ENCODE assay signal across 8 cellular contexts in the genomic region with DNA sequence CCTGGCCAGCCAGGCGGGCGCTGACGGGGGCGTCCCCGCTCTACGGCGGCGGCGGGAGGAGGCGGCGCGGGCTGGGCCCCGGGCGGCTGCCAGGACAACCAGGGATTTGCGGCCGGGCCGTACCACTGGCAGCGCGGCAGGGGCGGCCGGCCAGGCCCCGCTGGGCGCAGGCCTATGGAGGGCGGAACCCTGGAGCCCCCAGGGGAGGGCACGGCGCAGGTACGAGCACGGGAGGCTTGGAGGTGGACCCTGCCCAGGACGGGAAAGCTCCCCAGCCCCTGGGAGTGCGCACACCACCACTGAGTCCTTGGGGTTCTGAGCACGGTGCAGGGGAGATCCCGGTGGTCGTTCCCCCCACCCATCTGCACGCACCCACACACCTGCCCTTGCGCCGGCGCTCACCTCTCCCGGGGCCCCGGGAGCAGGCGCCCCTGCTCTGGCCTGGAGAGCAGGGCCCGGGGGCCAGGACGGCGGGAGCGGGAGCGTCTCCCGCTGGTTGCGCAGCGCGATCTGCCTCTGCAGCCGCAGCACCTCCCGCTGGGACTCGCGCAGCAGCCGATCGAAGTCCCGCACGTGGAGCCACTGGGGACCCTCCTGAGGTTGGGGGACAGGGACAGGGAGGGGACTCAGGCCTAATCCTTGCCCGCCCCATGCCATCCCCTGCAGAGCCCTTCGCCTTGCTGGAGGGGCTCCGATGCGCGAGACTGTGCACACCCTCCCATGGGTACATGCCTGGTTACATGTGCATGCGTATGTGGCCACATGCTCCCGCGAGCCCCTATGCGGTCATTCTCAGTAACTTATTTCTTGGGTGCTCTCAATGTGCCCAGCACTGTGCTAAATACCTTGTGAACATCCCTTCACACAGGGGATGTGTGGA. TPM values are rescaled to one million over a fixed set of nuclear protein-coding genes. Genes with fewer than 3 reads are reported as not detected.
DNase-seq lines count a peak whose midpoint lies in the region; ATAC-seq and TF ChIP-seq lines count a peak whose summit lies in the region.

No MANE protein-coding gene starts in this region.

- 5 to 6% methylated on average over 60 to 66 of the region's 66 CpGs for WGBS in heart right ventricle, 2 donors

- H3K4me3 Mint-ChIP-seq in activated CD4-positive, alpha-beta T cell treated with anti-CD3 and anti-CD28 coated beads, Interleukin-2, amount 10 ng/mL, durations not matched to agents 7 days and 5 days: peak overlapping the region; percentile 11
- peak overlapping the region; percentile 77 for H3K4me3 Mint-ChIP-seq in WTC11

- peaks cover 0 to 18% (median 6%) of the 10 kb centered on the region in 9 donors for H3K4me1 ChIP-seq in heart right ventricle
- H3K4me1 ChIP-seq in rectal smooth muscle tissue (ENCODE audit: control insufficient read depth, insufficient read depth, low read length): peaks cover 8% of the 10 kb centered on the region

- TF ChIP-seq CTCF in WTC11 (IDR thresholded peaks at IDR 0.05) (no peak), heart right ventricle (IDR thresholded peaks at IDR 0.05) (no peak), RWPE1 (conservative IDR thresholded peaks at IDR 0.05; ENCODE audit: low read depth) (no peak)

- H3K9me3 ChIP-seq in heart right ventricle: no peaks in the 10 kb centered on the region

- H3K4me1 Mint-ChIP-seq in activated CD4-positive, alpha-beta T cell treated with anti-CD3 and anti-CD28 coated beads, Interleukin-2, amount 10 ng/mL, durations not matched to agents 7 days and 5 days: peaks cover 36% of the 10 kb centered on the region
- H3K4me1 Mint-ChIP-seq in WTC11: peaks cover 39% of the 10 kb centered on the region

- DNase-seq in activated CD4-positive, alpha-beta T cell treated with anti-CD3 and anti-CD28 coated beads, Interleukin-2, amount 10 ng/mL, durations not matched to agents 7 days and 5 days: no peak
- DNase-seq in activated CD4-positive, alpha-beta T cell treated with anti-CD3 and anti-CD28 coated beads, Interleukin-2, amount 50 U/mL, for 48 hours: no peak
- peak; percentile 61 for DNase-seq in WTC11 (ENCODE audit: low spot score)
- peak in 1 of 2 donors; percentile 44 for DNase-seq in heart right ventricle
- DNase-seq in RWPE1 (ENCODE audit: low spot score): no peak

- H3K27me3 Mint-ChIP-seq in activated CD4-positive, alpha-beta T cell treated with anti-CD3 and anti-CD28 coated beads, Interleukin-2, amount 10 ng/mL, durations not matched to agents 7 days and 5 days: peaks cover 4% of the 10 kb centered on the region
- H3K27me3 Mint-ChIP-seq in WTC11 (ENCODE audit: low read depth): peaks cover 48% of the 10 kb centered on the region

- peak overlapping the region; percentile 82 for H3K9ac ChIP-seq in rectal smooth muscle tissue (ENCODE audit: low read length)

- H3K36me3 Mint-ChIP-seq in activated CD4-positive, alpha-beta T cell treated with anti-CD3 and anti-CD28 coated beads, Interleukin-2, amount 10 ng/mL, durations not matched to agents 7 days and 5 days (ENCODE audit: low read depth): peaks cover 18% of the 10 kb centered on the region
- H3K36me3 Mint-ChIP-seq in WTC11: 0 out of 2 replicates have a peak, but pooled peaks cover 3% of the 10 kb centered on the region

- H3K4me3 ChIP-seq in heart right ventricle (peak overlapping the region; percentile 34 to 69 (median 60)), rectal smooth muscle tissue (ENCODE audit: low read length) (peak overlapping the region; percentile 93)

- POLR2A ChIA-PET in activated CD4-positive, alpha-beta T cell treated with anti-CD3 and anti-CD28 coated beads, Interleukin-2, amount 10 ng/mL, durations not matched to agents 7 days and 5 days (lab: Charles Lee): interaction anchor here (1.8 to 4.0 kb wide), 3 partner anchors 8 to 28 kb away, joined by 8 to 171 read pairs (median 25); a partner anchor contains a TSS
- POLR2A ChIA-PET in WTC11 (lab: Charles Lee): interaction anchor here (0.7 to 3.2 kb wide), 5 partner anchors 12 to 93 kb away, joined by 5 to 9 read pairs (median 7); a partner anchor contains a TSS
- POLR2A ChIA-PET in RWPE1 (lab: Yijun Ruan, JAX; ENCODE audit: low non-redundant PET): no interaction called here

- H3K27ac ChIP-seq in heart right ventricle (peak overlapping the region in 8 of 10 donors; percentile 39 to 72 (median 56)), rectal smooth muscle tissue (ENCODE audit: low read depth, low read length) (peak overlapping the region; percentile 58), RWPE1 (no peak overlapping the region)

- CTCF ChIA-PET in activated CD4-positive, alpha-beta T cell treated with anti-CD3 and anti-CD28 coated beads, Interleukin-2, amount 10 ng/mL, durations not matched to agents 7 days and 5 days (lab: Charles Lee): interaction anchor here (1.3 to 3.9 kb wide), 3 partner anchors 7 to 90 kb away, joined by 3 to 40 read pairs (median 26); no protein-coding TSS in a partner anchor
- CTCF ChIA-PET in WTC11 (lab: Charles Lee) (interaction anchor here (1.0 to 4.1 kb wide), 10 partner anchors 7 to 93 kb away, joined by 3 to 36 read pairs (median 13); a partner anchor contains a TSS), RWPE1 (lab: Yijun Ruan, JAX) (interaction anchor here (0.6 to 1.5 kb wide), 2 partner anchors 93 to 122 kb away, joined by 3 to 5 read pairs; a partner anchor contains a TSS)

- H3K27me3 ChIP-seq in heart right ventricle: peaks cover 0 to 54% (median 38%) of the 10 kb centered on the region in 7 donors
- peaks cover 2% of the 10 kb centered on the region for H3K27me3 ChIP-seq in rectal smooth muscle tissue (ENCODE audit: control insufficient read depth, insufficient read depth, low read length)

- intact Hi-C loops in heart right ventricle (cut with DNase I): no loop called here

- H3K36me3 ChIP-seq in heart right ventricle: no peaks in the 10 kb centered on the region
- H3K36me3 ChIP-seq in rectal smooth muscle tissue (ENCODE audit: control insufficient read depth, insufficient read depth, low read length): no peaks in the 10 kb centered on the region

- H3K27ac Mint-ChIP-seq in activated CD4-positive, alpha-beta T cell treated with anti-CD3 and anti-CD28 coated beads, Interleukin-2, amount 10 ng/mL, durations not matched to agents 7 days and 5 days: peak overlapping the region; percentile 63
- no peak overlapping the region for H3K27ac Mint-ChIP-seq in WTC11

- ATAC-seq in WTC11 (peak; percentile 42), heart right ventricle (peak; percentile 54 to 79 (median 71)), HG03025 (IDR thresholded peaks at IDR 0.05; ENCODE audit: low FRiP score, unreplicated experiment) (no peak), GM21423 (IDR thresholded peaks at IDR 0.05; ENCODE audit: unreplicated experiment) (no peak)

- H3K9me3 Mint-ChIP-seq in activated CD4-positive, alpha-beta T cell treated with anti-CD3 and anti-CD28 coated beads, Interleukin-2, amount 10 ng/mL, durations not matched to agents 7 days and 5 days: no peaks in the 10 kb centered on the region
- no peaks in the 10 kb centered on the region for H3K9me3 Mint-ChIP-seq in WTC11

TF ChIP-seq in WTC11, 78 proteins besides CTCF, POLR2A, EP300 and RAD21 (continues in another document):
- TF ChIP-seq CREB1 (CRISPR knock-in tag; IDR thresholded peaks at IDR 0.05) (no peak), GABPB1 (CRISPR knock-in tag; IDR thresholded peaks at IDR 0.05) (no peak)
- TF ChIP-seq, protein P1, sequence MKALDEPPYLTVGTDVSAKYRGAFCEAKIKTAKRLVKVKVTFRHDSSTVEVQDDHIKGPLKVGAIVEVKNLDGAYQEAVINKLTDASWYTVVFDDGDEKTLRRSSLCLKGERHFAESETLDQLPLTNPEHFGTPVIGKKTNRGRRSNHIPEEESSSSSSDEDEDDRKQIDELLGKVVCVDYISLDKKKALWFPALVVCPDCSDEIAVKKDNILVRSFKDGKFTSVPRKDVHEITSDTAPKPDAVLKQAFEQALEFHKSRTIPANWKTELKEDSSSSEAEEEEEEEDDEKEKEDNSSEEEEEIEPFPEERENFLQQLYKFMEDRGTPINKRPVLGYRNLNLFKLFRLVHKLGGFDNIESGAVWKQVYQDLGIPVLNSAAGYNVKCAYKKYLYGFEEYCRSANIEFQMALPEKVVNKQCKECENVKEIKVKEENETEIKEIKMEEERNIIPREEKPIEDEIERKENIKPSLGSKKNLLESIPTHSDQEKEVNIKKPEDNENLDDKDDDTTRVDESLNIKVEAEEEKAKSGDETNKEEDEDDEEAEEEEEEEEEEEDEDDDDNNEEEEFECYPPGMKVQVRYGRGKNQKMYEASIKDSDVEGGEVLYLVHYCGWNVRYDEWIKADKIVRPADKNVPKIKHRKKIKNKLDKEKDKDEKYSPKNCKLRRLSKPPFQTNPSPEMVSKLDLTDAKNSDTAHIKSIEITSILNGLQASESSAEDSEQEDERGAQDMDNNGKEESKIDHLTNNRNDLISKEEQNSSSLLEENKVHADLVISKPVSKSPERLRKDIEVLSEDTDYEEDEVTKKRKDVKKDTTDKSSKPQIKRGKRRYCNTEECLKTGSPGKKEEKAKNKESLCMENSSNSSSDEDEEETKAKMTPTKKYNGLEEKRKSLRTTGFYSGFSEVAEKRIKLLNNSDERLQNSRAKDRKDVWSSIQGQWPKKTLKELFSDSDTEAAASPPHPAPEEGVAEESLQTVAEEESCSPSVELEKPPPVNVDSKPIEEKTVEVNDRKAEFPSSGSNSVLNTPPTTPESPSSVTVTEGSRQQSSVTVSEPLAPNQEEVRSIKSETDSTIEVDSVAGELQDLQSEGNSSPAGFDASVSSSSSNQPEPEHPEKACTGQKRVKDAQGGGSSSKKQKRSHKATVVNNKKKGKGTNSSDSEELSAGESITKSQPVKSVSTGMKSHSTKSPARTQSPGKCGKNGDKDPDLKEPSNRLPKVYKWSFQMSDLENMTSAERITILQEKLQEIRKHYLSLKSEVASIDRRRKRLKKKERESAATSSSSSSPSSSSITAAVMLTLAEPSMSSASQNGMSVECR (CRISPR knock-in tag; IDR thresholded peaks at IDR 0.05; ENCODE audit: borderline replicate concordance): 0 out of 2 replicates have a peak, but pooled peaks have one; percentile 21

RNA-seq across cellular contexts. Expression of a gene that starts 3.9 kb away (rescaled TPM):
- total RNA-seq in activated CD4-positive, alpha-beta T cell treated with anti-CD3 and anti-CD28 coated beads, Interleukin-2, amount 10 ng/mL, durations not matched to agents 7 days and 5 days: 10 to 100 TPM; 44.1 to 57.5 TPM
- total RNA-seq in WTC11 (2021) (10.9 to 19.0 TPM (median 16.4 TPM) in 3 replicates), heart right ventricle (10 to 100 TPM in 8 of 10 donors, 1 to 10 TPM in 2; 6.0 to 18.7 (median 12.4) TPM)
- polyA plus RNA-seq in heart right ventricle: 10 to 100 TPM in 1 of 2 donors, 1 to 10 TPM in 1; 1.6 to 35.6 TPM

RNA-seq across cellular contexts. Expression of a gene that starts 27.4 kb away (rescaled TPM):
- 10 to 100 TPM; 66.1 to 69.0 TPM for total RNA-seq in activated CD4-positive, alpha-beta T cell treated with anti-CD3 and anti-CD28 coated beads, Interleukin-2, amount 10 ng/mL, durations not matched to agents 7 days and 5 days
- 85.5 to 91.1 TPM (median 89.3 TPM) in 3 replicates for total RNA-seq in WTC11 (2021)
- total RNA-seq in heart right ventricle: 10 to 100 TPM; 49.0 to 73.4 (median 59.8) TPM
- polyA plus RNA-seq in heart right ventricle: 10 to 100 TPM; 38.0 to 95.0 TPM

RNA-seq across cellular contexts. Expression of a gene that starts 43.9 kb away (rescaled TPM):
- not detected for total RNA-seq in activated CD4-positive, alpha-beta T cell treated with anti-CD3 and anti-CD28 coated beads, Interleukin-2, amount 10 ng/mL, durations not matched to agents 7 days and 5 days
- total RNA-seq in WTC11 (2021): not detected in 3 replicates
- total RNA-seq in heart right ventricle: 1 to 10 TPM in 1 of 10 donors, under 1 TPM in 7, not detected in 2; 0.08 to 2.5 (median 0.25) TPM
- under 1 TPM; 0.07 to 0.15 TPM for polyA plus RNA-seq in heart right ventricle

Comparison
In these comparisons a context has a peak if more than half of its experiments do, and no peak if none do; other contexts are left out.
1. ATAC-seq: peak in WTC11 (single experiment) and heart right ventricle (8 of 8); none in HG03025 (single experiment) and GM21423 (single experiment).